ENCODE assay signal across 8 cellular contexts in the genomic region with DNA sequence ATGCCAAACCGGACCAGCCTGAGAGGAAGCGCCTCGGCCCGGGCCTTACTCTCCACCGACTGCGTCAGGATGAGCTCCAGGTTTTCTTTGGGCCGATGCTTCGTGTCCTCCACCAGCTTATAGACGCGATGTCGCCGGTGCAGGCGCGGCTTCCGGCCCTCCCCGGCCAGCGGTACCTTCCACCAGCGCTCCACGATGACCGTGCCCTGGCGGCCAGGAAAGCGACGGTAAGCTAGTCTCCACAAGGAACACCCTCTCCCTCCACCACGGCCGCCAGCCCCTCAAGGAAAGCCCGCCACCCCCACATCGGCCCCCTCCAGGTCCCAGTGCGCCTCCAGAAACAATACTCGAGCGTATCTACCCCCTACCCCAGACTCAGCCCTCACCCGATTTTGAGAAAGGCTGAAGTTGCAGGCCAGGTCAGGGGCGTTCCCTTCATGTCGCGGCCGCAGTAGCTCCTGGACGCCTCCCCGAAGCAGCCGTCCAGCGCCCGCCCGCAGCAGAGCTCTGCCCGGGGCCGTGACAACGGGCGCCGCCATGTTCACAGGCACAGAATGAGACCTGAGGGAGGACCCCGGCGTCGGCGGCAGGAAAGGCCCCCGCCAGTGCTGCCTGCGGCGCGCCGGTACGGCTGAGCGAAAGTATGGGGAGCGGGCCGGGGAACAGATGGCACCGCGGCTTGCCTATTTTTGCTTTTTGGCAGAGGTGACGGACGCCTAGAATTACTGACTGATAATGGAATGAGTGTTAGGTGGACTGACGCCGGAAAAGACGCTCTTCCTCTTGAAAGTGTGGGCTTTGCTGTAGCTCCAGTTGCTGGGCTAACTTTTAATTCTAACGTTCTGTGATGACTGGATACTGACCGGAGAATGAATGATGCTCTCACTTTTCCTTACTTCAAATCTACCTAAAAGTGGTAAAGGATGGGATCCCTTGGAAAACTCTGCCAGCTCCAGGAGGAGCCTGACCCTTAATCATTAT. TPM values are rescaled to one million over a fixed set of nuclear protein-coding genes. Genes with fewer than 3 reads are reported as not detected.
DNase-seq lines count a peak whose midpoint lies in the region; ATAC-seq and TF ChIP-seq lines count a peak whose summit lies in the region.

MRPL9 (minus strand) TSS at position 556 of the 981 bp plus-strand sequence; CDS start at position 539, 17 bp downstream.

- no peak for TF ChIP-seq EP300 in transverse colon (IDR thresholded peaks at IDR 0.05; ENCODE audit: low read depth)

- WGBS in adrenal gland, 4 donors, result 0 to 1% (median 0%) methylated on average over 27 to 68 of the region's 68 CpGs
- WGBS in heart right ventricle, 2 donors, result 0 to 1% methylated on average over 68 of the region's 68 CpGs
- WGBS in transverse colon (ENCODE audit: low coverage in 1 of 2), 2 donors, result 0 to 1% methylated on average over 5 to 58 of the region's 68 CpGs

- intact Hi-C loops in T-helper 1 cell treated with Interleukin-12 subunit alpha and Interleukin-12 subunit beta and Interleukin-4 antibody, amounts not matched to agents 30 ng/mL and 1 ng/mL, for 36 hours (cut with micrococcal nuclease), result loop anchor here (1.0 to 2.0 kb wide), 9 partner anchors 27 to 482 kb away; partner anchors contain the start of genes PI4KB, RFX5, RIIAD1 and TDRKH
- intact Hi-C loops in adrenal gland (cut with DNase I), result no loop called here
- intact Hi-C loops in heart right ventricle (cut with DNase I), result no loop called here
- intact Hi-C loops in transverse colon (cut with DNase I; ENCODE audit: low total_unique reads), result no loop called here

- DNase-seq in NCI-H146 (lab: John Stamatoyannopoulos, UW), result peak; percentile 83
- DNase-seq in adrenal gland, result peak; percentile 78 to 87 (median 81)
- DNase-seq in heart right ventricle, result peak; percentile 82 to 83
- DNase-seq in pons (ENCODE audit: low spot score), result peak; percentile 51
- peak; percentile 84 for DNase-seq in transverse colon

- no peaks in the 10 kb centered on the region for H3K9me3 ChIP-seq in adrenal gland (replicated peaks in 1 of 3)
- H3K9me3 ChIP-seq in heart right ventricle, result no peaks in the 10 kb centered on the region
- no peaks in the 10 kb centered on the region for H3K9me3 ChIP-seq in transverse colon

- H3K4me1 ChIP-seq in adrenal gland (replicated peaks in 1 of 2) (peaks cover 9 to 11% of the 10 kb centered on the region in 2 donors), heart right ventricle (peaks cover 0 to 18% (median 14%) of the 10 kb centered on the region in 9 donors), transverse colon (peaks cover 6 to 17% (median 14%) of the 10 kb centered on the region in 4 donors)

- in situ Hi-C loops in transverse colon (cut with MboI; ENCODE audit: low pct_ligation_motif_present in 1 of 4, low pct_unique_long_range_greater_than_20kb in 1 of 4, low sequenced_read_pairs in 3 of 4), result no loop called here

- H3K4me3 ChIP-seq in adrenal gland (peak within 1 kb of the TSS in 3 of 4 donors; percentile 7 to 81 (median 76)), heart right ventricle (peak within 1 kb of the TSS; percentile 45 to 87 (median 81)), transverse colon (peak within 1 kb of the TSS; percentile 67 to 80 (median 76))

- H3K36me3 ChIP-seq in adrenal gland (replicated peaks in 1 of 2), result peaks cover 0 to 37% of the 10 kb centered on the region in 2 donors
- peaks cover 0 to 42% (median 30%) of the 10 kb centered on the region in 9 donors for H3K36me3 ChIP-seq in heart right ventricle
- H3K36me3 ChIP-seq in transverse colon, result peaks cover 0 to 13% (median 5%) of the 10 kb centered on the region in 4 donors

- H3K27me3 ChIP-seq in adrenal gland (no peaks in the 10 kb centered on the region), heart right ventricle (no peaks in the 10 kb centered on the region), transverse colon (no peaks in the 10 kb centered on the region)

- peak; percentile 96 for ATAC-seq in HG02678 (IDR thresholded peaks at IDR 0.05; ENCODE audit: unreplicated experiment)
- ATAC-seq in heart right ventricle, result peak; percentile 97 to 99 (median 99)

- TF ChIP-seq POLR2A in GM10847 (IDR thresholded peaks at IDR 0.05; ENCODE audit: extremely low read depth, insufficient read length) (peak; percentile 69), adrenal gland (IDR thresholded peaks at IDR 0.05) (peak; percentile 60 to 63), transverse colon (IDR thresholded peaks at IDR 0.05) (peak; percentile 68)

- no peak for TF ChIP-seq CTCF in adrenal gland (IDR thresholded peaks at IDR 0.05)
- peak in 1 of 9 donors; percentile 7 for TF ChIP-seq CTCF in heart right ventricle (IDR thresholded peaks at IDR 0.05)
- TF ChIP-seq CTCF in transverse colon (IDR thresholded peaks at IDR 0.05), result no peak

- H3K27ac ChIP-seq in adrenal gland (peak within 1 kb of the TSS; percentile 6 to 91 (median 81)), heart right ventricle (peak within 1 kb of the TSS; percentile 46 to 96 (median 90)), transverse colon (peak within 1 kb of the TSS; percentile 87 to 90 (median 88))

RNA-seq across cellular contexts. Expression of gene MRPL9, which starts in this region (rescaled TPM):
- 108 and 113 TPM in 2 replicates for total RNA-seq in T-helper 1 cell treated with Interleukin-12 subunit alpha and Interleukin-12 subunit beta and Interleukin-4 antibody, amounts not matched to agents 30 ng/mL and 1 ng/mL, for 36 hours
- 100 to 1,000 TPM in 1 of 8 donors, 10 to 100 TPM in 7; 42.0 to 127 (median 60.0) TPM for total RNA-seq in adrenal gland
- polyA plus RNA-seq in adrenal gland, result 100 to 1,000 TPM in 1 of 3 donors, 10 to 100 TPM in 2; 66.4 to 113 (median 91.4) TPM
- total RNA-seq in heart right ventricle, result 10 to 100 TPM; 39.9 to 53.4 (median 46.4) TPM
- polyA plus RNA-seq in heart right ventricle, result 10 to 100 TPM; 55.2 to 57.7 TPM
- 100 to 1,000 TPM in 1 of 4 donors, 10 to 100 TPM in 3; 20.2 to 138 (median 40.1) TPM for total RNA-seq in transverse colon

Comparison
In these comparisons a context has a peak if more than half of its experiments do, and no peak if none do; other contexts are left out.
1. Peak in every context shown above with its lines: DNase-seq, ATAC-seq, H3K4me3 ChIP-seq and H3K27ac ChIP-seq.